8 cellular contexts compared by ENCODE assay signal in the genomic region with DNA sequence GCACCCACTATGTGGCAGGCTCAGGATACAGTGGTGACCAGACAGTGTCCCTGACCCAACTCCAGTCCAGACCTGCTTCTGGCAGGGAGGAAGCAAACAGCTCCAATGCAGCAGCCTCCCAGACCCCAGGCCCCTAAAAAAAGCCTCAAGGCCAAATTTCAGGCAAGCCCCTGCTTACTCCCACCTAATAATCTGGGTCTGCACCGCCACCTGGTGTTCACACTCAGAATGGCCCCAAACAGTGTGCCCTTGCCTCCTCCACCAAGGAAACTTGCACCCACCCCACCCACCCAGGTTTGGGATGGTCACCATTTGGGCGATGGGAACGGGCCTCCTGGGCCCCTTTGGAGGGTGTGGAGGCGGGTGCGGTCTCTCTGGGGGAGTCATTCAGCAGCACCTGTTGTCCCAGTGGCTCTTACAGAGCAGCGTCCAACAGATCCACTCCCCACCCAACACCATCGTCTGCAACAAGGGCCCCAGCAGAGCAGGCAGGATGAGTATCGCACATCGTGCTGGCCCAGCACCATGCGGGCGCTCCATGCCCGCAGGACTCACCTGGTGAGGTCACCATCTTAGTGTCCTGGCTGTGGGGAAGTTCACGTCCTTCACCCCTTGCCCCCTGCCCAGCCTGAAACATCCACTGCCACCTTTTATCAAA. TPM values are rescaled to one million over a fixed set of nuclear protein-coding genes. Genes with fewer than 3 reads are reported as not detected.
DNase-seq lines count a peak whose midpoint lies in the region; ATAC-seq, FAIRE-seq and TF ChIP-seq lines count a peak whose summit lies in the region.

No MANE protein-coding gene starts in this region.

- H3K9me3 ChIP-seq in WERI-Rb-1 (ENCODE audit: severe bottlenecking), result no peaks in the 10 kb centered on the region

- H3K36me3 ChIP-seq in WERI-Rb-1 (no peaks in the 10 kb centered on the region), bronchial epithelial cell (ENCODE audit: control insufficient read depth, insufficient read depth, low read length) (no peaks in the 10 kb centered on the region)

- H3K27ac ChIP-seq in WERI-Rb-1, result no peak overlapping the region

- peak; percentile 46 for DNase-seq in EL
- peak; percentile 27 for DNase-seq in KG1 (lab: John Stamatoyannopoulos, UW)
- DNase-seq in WERI-Rb-1, result peak; percentile 76
- peak; percentile 23 for DNase-seq in bronchial epithelial cell (ENCODE audit: low read depth)
- DNase-seq in left lobe of liver (ENCODE audit: low spot score), result peak; percentile 52
- DNase-seq in stimulated activated CD8-positive, alpha-beta memory T cell treated with anti-CD3 and anti-CD28 coated beads, Interleukin-15, amount 100 ng/mL, for 1 hour (ENCODE audit: low read depth), result peak; percentile 54

- H3K4me3 ChIP-seq in WERI-Rb-1 (ENCODE audit: low read depth, low read length) (no peak overlapping the region), bronchial epithelial cell (ENCODE audit: low read depth, low read length) (no peak overlapping the region)

- no peak for FAIRE-seq in bronchial epithelial cell (lab: Jason Lieb, UNC)

- peak; percentile 79 for TF ChIP-seq CTCF in WERI-Rb-1 (IDR thresholded peaks at IDR 0.05; ENCODE audit: low read depth, low read length)
- TF ChIP-seq CTCF in bronchial epithelial cell (IDR thresholded peaks at IDR 0.05; ENCODE audit: insufficient read depth, low read length, severe bottlenecking), result peak; percentile 81

- ATAC-seq in left lobe of liver (peak; percentile 73), GM21717 (IDR thresholded peaks at IDR 0.05; ENCODE audit: unreplicated experiment) (no peak), HG03442 (IDR thresholded peaks at IDR 0.05; ENCODE audit: unreplicated experiment) (no peak)

- no peaks in the 10 kb centered on the region for H3K27me3 ChIP-seq in WERI-Rb-1 (ENCODE audit: insufficient read depth, low read depth, severe bottlenecking)
- H3K27me3 ChIP-seq in bronchial epithelial cell (ENCODE audit: control insufficient read depth, insufficient read depth, low read length), result no peaks in the 10 kb centered on the region

RNA-seq across cellular contexts. Expression of a gene that starts 17.3 kb away (rescaled TPM):
- total RNA-seq in bronchial epithelial cell (1.2 and 3.2 TPM in 2 replicates), left lobe of liver (3.0 TPM)

RNA-seq across cellular contexts. Expression of a gene that starts 19.1 kb away (rescaled TPM):
- total RNA-seq in bronchial epithelial cell (6.6 and 8.4 TPM in 2 replicates), left lobe of liver (16.8 TPM)

RNA-seq across cellular contexts. Expression of a gene that starts 46.8 kb away (rescaled TPM):
- not detected in 2 replicates for total RNA-seq in bronchial epithelial cell
- total RNA-seq in left lobe of liver, result 0.50 TPM

Comparison
In these comparisons a context has a peak if more than half of its experiments do, and no peak if none do; other contexts are left out.
1. DNase-seq: peak in every context shown above with its lines; median percentile 76 in WERI-Rb-1; 54 in stimulated activated CD8-positive, alpha-beta memory T cell treated with anti-CD3 and anti-CD28 coated beads, Interleukin-15, amount 100 ng/mL, for 1 hour; 52 in left lobe of liver; 46 in EL; 27 in KG1; 23 in bronchial epithelial cell.